Comparison of ENCODE assay signal across 8 cellular contexts in the genomic region with DNA sequence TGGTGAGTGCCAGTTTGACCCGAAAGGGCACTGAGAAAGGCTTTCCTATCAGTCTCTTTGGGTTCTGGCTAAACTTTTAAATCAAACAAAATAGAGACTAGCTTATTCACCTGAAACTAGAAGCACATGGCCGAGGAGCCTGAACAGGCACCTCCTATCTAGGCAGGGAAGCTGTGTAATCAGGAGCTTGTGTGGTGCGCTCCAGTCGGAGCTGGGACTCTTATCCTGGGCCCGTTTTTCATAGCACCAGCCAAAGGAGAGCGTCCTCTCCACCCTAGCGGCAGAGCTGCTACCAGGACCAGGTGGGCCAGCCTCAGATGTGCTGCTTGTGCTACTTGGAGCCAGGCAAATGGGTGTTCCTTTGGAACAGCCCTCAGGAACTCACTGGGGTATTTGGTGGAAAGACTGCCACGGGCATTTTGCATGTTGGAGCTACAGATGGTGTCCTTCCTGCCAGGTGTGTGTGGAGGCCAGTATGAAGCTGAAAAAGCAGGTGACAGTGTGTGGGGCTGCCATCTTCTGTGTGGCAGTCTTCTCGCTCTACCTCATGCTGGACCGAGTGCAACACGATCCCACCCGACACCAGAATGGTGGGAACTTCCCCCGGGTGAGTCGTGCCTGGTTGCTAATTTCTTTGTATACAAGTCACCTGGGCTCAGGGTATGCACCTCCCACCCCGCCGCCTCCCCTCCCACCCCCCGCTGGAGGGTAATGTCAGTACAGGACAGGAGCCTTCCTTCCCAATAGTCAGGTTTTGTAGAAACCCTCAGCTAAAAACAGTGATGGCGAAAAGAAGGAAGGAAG. TPM values are rescaled to one million over a fixed set of nuclear protein-coding genes. Genes with fewer than 3 reads are reported as not detected.
DNase-seq lines count a peak whose midpoint lies in the region; ATAC-seq, FAIRE-seq and TF ChIP-seq lines count a peak whose summit lies in the region.

No MANE protein-coding gene starts in this region.

- peaks cover 13% of the 10 kb centered on the region for H3K4me1 Mint-ChIP-seq in nephron

- ATAC-seq in GM18511 (IDR thresholded peaks at IDR 0.05; ENCODE audit: unreplicated experiment) = no peak
- ATAC-seq in HG03571 (IDR thresholded peaks at IDR 0.05; ENCODE audit: unreplicated experiment) = no peak

- no peaks in the 10 kb centered on the region for H3K27me3 ChIP-seq in endothelial cell of umbilical vein (ENCODE audit: control insufficient read depth in 2 of 2, insufficient read depth in 2 of 2, low read length in 2 of 2)

- no peaks in the 10 kb centered on the region for H3K9me3 ChIP-seq in endothelial cell of umbilical vein (replicated peaks; ENCODE audit: control insufficient read depth, insufficient read depth, low read length)

- no peaks in the 10 kb centered on the region for H3K27me3 Mint-ChIP-seq in nephron (ENCODE audit: low read depth)

- H3K9me3 Mint-ChIP-seq in nephron = no peaks in the 10 kb centered on the region

- no peak overlapping the region for H3K27ac ChIP-seq in endothelial cell of umbilical vein (ENCODE audit: insufficient read depth, low read depth, low read length)

- intact Hi-C loops in endothelial cell of umbilical vein (cut with micrococcal nuclease) = loop anchor here (1.0 kb wide), 1 partner anchor 30 kb away; no protein-coding TSS in a partner anchor

- H3K4me3 Mint-ChIP-seq in nephron = peak overlapping the region; percentile 85 to 87 (median 87)

- H3K4me2 ChIP-seq in endothelial cell of umbilical vein (ENCODE audit: insufficient read depth, low read length) = peak overlapping the region; percentile 68

- dilution Hi-C loops in endothelial cell of umbilical vein (cut with MboI; ENCODE audit: extremely low pct_ligation_motif_present, low sequenced_read_pairs) = no loop called here

- TF ChIP-seq CTCF in endothelial cell of umbilical vein (IDR thresholded peaks at IDR 0.05; ENCODE audit: extremely low read depth in 1 of 2, insufficient read depth in 1 of 2, low read depth in 1 of 2, low read length in 2 of 2) (no peak), nephron (IDR thresholded peaks at IDR 0.05; ENCODE audit: unreplicated experiment in 3 of 3) (no peak)

- peak overlapping the region; percentile 58 for H3K9ac ChIP-seq in endothelial cell of umbilical vein (replicated peaks; ENCODE audit: extremely low read depth, insufficient read depth, low read length)

- no peaks in the 10 kb centered on the region for H3K9me1 ChIP-seq in endothelial cell of umbilical vein (replicated peaks; ENCODE audit: control insufficient read depth, extremely low read depth, insufficient read depth, low read length)

- H3K4me1 ChIP-seq in endothelial cell of umbilical vein (ENCODE audit: control insufficient read depth, extremely low read depth, insufficient read depth, low read length) = peaks cover 17% of the 10 kb centered on the region

- BruUV-seq in endothelial cell of umbilical vein (replicated peaks; lab: Mats Ljungman, UMichigan) = no TSS peak

- DNase-seq in SHP77 (lab: John Stamatoyannopoulos, UW) (peak; percentile 26 to 55), SHP77 treated with DMSO at 0.1 percent for 48 hours (lab: John Stamatoyannopoulos, UW) (no peak), RPMI8226 (peak; percentile 75), endothelial cell of umbilical vein (ENCODE audit: low read depth, low spot score) (no peak), activated gamma-delta T cell treated with Interleukin-2 at 50 U/mL for 16 hours (no peak)

- peak overlapping the region; percentile 40 to 79 (median 71) for H3K27ac Mint-ChIP-seq in nephron

- POLR2A ChIA-PET in endothelial cell of umbilical vein (lab: Charles Lee) = no interaction called here

- peak overlapping the region; percentile 68 to 87 (median 79) for H3K4me3 ChIP-seq in endothelial cell of umbilical vein (replicated peaks in 1 of 3; ENCODE audit: insufficient read depth in 1 of 3, low read depth in 1 of 3, low read length in 3 of 3)

- no peaks in the 10 kb centered on the region for H4K20me1 ChIP-seq in endothelial cell of umbilical vein (replicated peaks; ENCODE audit: control insufficient read depth, extremely low read depth, insufficient read depth, low read length)

- H2AFZ ChIP-seq in endothelial cell of umbilical vein (ENCODE audit: low read depth, low read length) = peak overlapping the region; percentile 91

- TF ChIP-seq POLR2A in endothelial cell of umbilical vein (IDR thresholded peaks at IDR 0.05; ENCODE audit: low read depth, low read length) = no peak

- H3K36me3 Mint-ChIP-seq in nephron (ENCODE audit: low read depth) = peaks cover 27% of the 10 kb centered on the region

- peak; percentile 56 for FAIRE-seq in endothelial cell of umbilical vein (lab: Jason Lieb, UNC)

- peaks cover 4% of the 10 kb centered on the region for H3K79me2 ChIP-seq in endothelial cell of umbilical vein (ENCODE audit: control insufficient read depth, insufficient read depth, low read length)

- CTCF ChIA-PET in endothelial cell of umbilical vein (lab: Charles Lee) = interaction anchor here (2.2 to 7.3 kb wide), 4 partner anchors 18 to 256 kb away, joined by 11 to 57 read pairs (median 18); a partner anchor contains a TSS

- H3K36me3 ChIP-seq in endothelial cell of umbilical vein (ENCODE audit: control insufficient read depth in 2 of 2, extremely low read depth in 1 of 2, insufficient read depth in 2 of 2, low read length in 2 of 2) = peaks cover 0 to 24% of the 10 kb centered on the region in 2 experiments

TF ChIP-seq in endothelial cell of umbilical vein, 7 proteins besides CTCF, POLR2A, EP300 and RAD21:
- TF ChIP-seq EZH2 (IDR thresholded peaks at IDR 0.05; ENCODE audit: borderline replicate concordance, low read depth, low read length, severe bottlenecking) (no peak), JUN (IDR thresholded peaks at IDR 0.05; ENCODE audit: borderline replicate concordance, insufficient read depth, insufficient read length, low read depth) (no peak), GATA2 (IDR thresholded peaks at IDR 0.05; ENCODE audit: insufficient read depth, insufficient read length, low read depth, low read length) (no peak), POLR2AphosphoS5 (IDR thresholded peaks at IDR 0.05; ENCODE audit: insufficient read depth, low read depth, low read length) (no peak), FOS (IDR thresholded peaks at IDR 0.05; ENCODE audit: borderline replicate concordance, insufficient read depth, low read length) (no peak), MYC (IDR thresholded peaks at IDR 0.05; ENCODE audit: low read depth, low read length) (no peak)
- TF ChIP-seq, protein P1, sequence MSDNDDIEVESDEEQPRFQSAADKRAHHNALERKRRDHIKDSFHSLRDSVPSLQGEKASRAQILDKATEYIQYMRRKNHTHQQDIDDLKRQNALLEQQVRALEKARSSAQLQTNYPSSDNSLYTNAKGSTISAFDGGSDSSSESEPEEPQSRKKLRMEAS (IDR thresholded peaks at IDR 0.05; ENCODE audit: insufficient read depth, insufficient read length) = no peak

RNA-seq across cellular contexts. Expression of a gene that starts 0.8 kb away (rescaled TPM):
- total RNA-seq in endothelial cell of umbilical vein = 52.1 and 60.9 TPM in 2 replicates
- polyA plus RNA-seq in endothelial cell of umbilical vein = 77.7 and 106 TPM in 2 replicates
- polyA plus RNA-seq in endothelial cell of umbilical vein (2011; cell fraction: cytosol; rRNA removed) = 44.3 and 51.6 TPM in 2 replicates
- polyA plus RNA-seq in endothelial cell of umbilical vein (2011; cell fraction: nucleus; rRNA removed) = 343 and 437 TPM in 2 replicates
- 26.6 and 30.2 TPM in 2 replicates for polyA plus RNA-seq in endothelial cell of umbilical vein (2012)
- polyA minus RNA-seq in endothelial cell of umbilical vein = 117 and 125 TPM in 2 replicates
- polyA minus RNA-seq in endothelial cell of umbilical vein (2011; cell fraction: cytosol; rRNA and poly(A)+ RNA removed) = 28.1 TPM
- polyA minus RNA-seq in endothelial cell of umbilical vein (2011; cell fraction: nucleus; rRNA and poly(A)+ RNA removed) = 75.6 and 91.6 TPM in 2 replicates

RNA-seq across cellular contexts. Expression of a gene that starts 19.6 kb away (rescaled TPM):
- 51.0 and 58.1 TPM in 2 replicates for total RNA-seq in endothelial cell of umbilical vein
- polyA plus RNA-seq in endothelial cell of umbilical vein = 41.5 and 55.7 TPM in 2 replicates
- 18.9 and 25.9 TPM in 2 replicates for polyA plus RNA-seq in endothelial cell of umbilical vein (2011; cell fraction: cytosol; rRNA removed)
- 161 and 177 TPM in 2 replicates for polyA plus RNA-seq in endothelial cell of umbilical vein (2011; cell fraction: nucleus; rRNA removed)
- polyA plus RNA-seq in endothelial cell of umbilical vein (2012) = 27.7 and 29.2 TPM in 2 replicates
- polyA minus RNA-seq in endothelial cell of umbilical vein = 30.5 and 44.9 TPM in 2 replicates
- not detected for polyA minus RNA-seq in endothelial cell of umbilical vein (2011; cell fraction: cytosol; rRNA and poly(A)+ RNA removed)
- polyA minus RNA-seq in endothelial cell of umbilical vein (2011; cell fraction: nucleus; rRNA and poly(A)+ RNA removed) = 38.1 and 49.3 TPM in 2 replicates

RNA-seq across cellular contexts. Expression of a gene that starts 28.4 kb away (rescaled TPM):
- 12.3 and 16.0 TPM in 2 replicates for total RNA-seq in endothelial cell of umbilical vein
- 20.2 and 21.8 TPM in 2 replicates for polyA plus RNA-seq in endothelial cell of umbilical vein
- 18.9 and 19.0 TPM in 2 replicates for polyA plus RNA-seq in endothelial cell of umbilical vein (2011; cell fraction: cytosol; rRNA removed)
- polyA plus RNA-seq in endothelial cell of umbilical vein (2011; cell fraction: nucleus; rRNA removed) = 10.1 and 11.8 TPM in 2 replicates
- 13.1 and 15.1 TPM in 2 replicates for polyA plus RNA-seq in endothelial cell of umbilical vein (2012)
- 12.8 TPM in 2 replicates for polyA minus RNA-seq in endothelial cell of umbilical vein
- polyA minus RNA-seq in endothelial cell of umbilical vein (2011; cell fraction: cytosol; rRNA and poly(A)+ RNA removed) = 13.5 TPM
- polyA minus RNA-seq in endothelial cell of umbilical vein (2011; cell fraction: nucleus; rRNA and poly(A)+ RNA removed) = 3.1 and 3.9 TPM in 2 replicates

RNA-seq across cellular contexts. Expression of a gene that starts 31.1 kb away (rescaled TPM):
- 106 and 108 TPM in 2 replicates for total RNA-seq in endothelial cell of umbilical vein
- polyA plus RNA-seq in endothelial cell of umbilical vein = 103 and 111 TPM in 2 replicates
- 85.2 and 85.7 TPM in 2 replicates for polyA plus RNA-seq in endothelial cell of umbilical vein (2011; cell fraction: cytosol; rRNA removed)
- 175 and 176 TPM in 2 replicates for polyA plus RNA-seq in endothelial cell of umbilical vein (2011; cell fraction: nucleus; rRNA removed)
- 80.0 and 83.1 TPM in 2 replicates for polyA plus RNA-seq in endothelial cell of umbilical vein (2012)
- polyA minus RNA-seq in endothelial cell of umbilical vein = 108 and 130 TPM in 2 replicates
- polyA minus RNA-seq in endothelial cell of umbilical vein (2011; cell fraction: cytosol; rRNA and poly(A)+ RNA removed) = 56.5 TPM
- polyA minus RNA-seq in endothelial cell of umbilical vein (2011; cell fraction: nucleus; rRNA and poly(A)+ RNA removed) = 45.1 and 71.0 TPM in 2 replicates

RNA-seq across cellular contexts. Expression of a gene that starts 35.5 kb away (rescaled TPM):
- 131 and 145 TPM in 2 replicates for total RNA-seq in endothelial cell of umbilical vein
- polyA plus RNA-seq in endothelial cell of umbilical vein = 77.4 and 96.9 TPM in 2 replicates
- polyA plus RNA-seq in endothelial cell of umbilical vein (2011; cell fraction: cytosol; rRNA removed) = 63.5 and 73.8 TPM in 2 replicates
- 43.0 and 46.4 TPM in 2 replicates for polyA plus RNA-seq in endothelial cell of umbilical vein (2011; cell fraction: nucleus; rRNA removed)
- polyA plus RNA-seq in endothelial cell of umbilical vein (2012) = 95.2 and 109 TPM in 2 replicates
- polyA minus RNA-seq in endothelial cell of umbilical vein = 68.7 and 78.2 TPM in 2 replicates
- polyA minus RNA-seq in endothelial cell of umbilical vein (2011; cell fraction: cytosol; rRNA and poly(A)+ RNA removed) = 30.7 TPM
- polyA minus RNA-seq in endothelial cell of umbilical vein (2011; cell fraction: nucleus; rRNA and poly(A)+ RNA removed) = 20.4 and 25.7 TPM in 2 replicates

Comparison
In these comparisons a context has a peak if more than half of its experiments do, and no peak if none do; other contexts are left out.
1. DNase-seq: peak in SHP77 (2 of 2) and RPMI8226 (single experiment); none in SHP77 treated with DMSO at 0.1 percent for 48 hours (single experiment), endothelial cell of umbilical vein (single experiment) and activated gamma-delta T cell treated with Interleukin-2 at 50 U/mL for 16 hours (single experiment).